16 cellular contexts compared by ENCODE assay signal in the genomic region with DNA sequence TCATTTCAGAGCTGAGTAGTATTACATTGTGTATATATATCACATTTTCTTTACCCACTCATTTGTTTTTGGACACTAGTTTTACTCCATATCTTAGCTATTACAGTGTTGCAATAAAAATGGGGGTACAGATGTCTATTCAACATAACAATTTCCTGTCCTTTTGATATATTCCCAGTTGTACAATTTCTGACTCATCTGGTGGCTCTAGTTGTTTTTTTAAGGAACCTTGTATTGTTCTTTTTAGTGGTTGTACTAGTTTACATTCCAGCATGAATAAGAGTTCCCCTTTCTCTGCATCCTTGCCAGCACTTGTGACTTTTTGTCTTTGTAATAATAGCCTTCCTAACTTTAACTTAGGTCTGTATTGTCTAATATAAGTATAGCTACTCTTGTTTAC.
DNase-seq lines count a peak whose midpoint lies in the region; TF ChIP-seq lines count a peak whose summit lies in the region.
"Had no signal": no experiment of that assay in that cellular context is flagged by ENCODE, and none has a peak within 500 bp of the region (broad histone marks: within the 10 kb centered on the region; RNA-seq: fewer than 3 reads in every experiment).

No MANE protein-coding gene starts in this region.

- no peak for TF ChIP-seq POLR2A in uterus (IDR thresholded peaks at IDR 0.05)

- H3K4me1 ChIP-seq in uterus = no peaks in the 10 kb centered on the region

- peaks cover 31% of the 10 kb centered on the region for H3K9me3 Mint-ChIP-seq in activated T-cell treated with anti-CD3 and anti-CD28 coated beads, Interleukin-2, amount 50 U/mL, for 24 hours

- in situ Hi-C loops in astrocyte of the spinal cord (cut with HindIII; ENCODE audit: low sequenced_read_pairs) = no loop called here

- no peaks in the 10 kb centered on the region for H3K4me1 Mint-ChIP-seq in activated T-cell treated with anti-CD3 and anti-CD28 coated beads, Interleukin-2, amount 50 U/mL, for 24 hours (ENCODE audit: low read depth)
- H3K4me1 Mint-ChIP-seq: H9 had no signal

- no peak overlapping the region for H3K27ac ChIP-seq in uterus
- H3K27ac ChIP-seq: C4-2B, HL-60 had no signal

- TF ChIP-seq CTCF in astrocyte of the spinal cord (IDR thresholded peaks at IDR 0.05; ENCODE audit: low read depth, low read length) (no peak), uterus (IDR thresholded peaks at IDR 0.05) (no peak)

- intact Hi-C loops in uterus (cut with DNase I; ENCODE audit: low total_unique reads) = no loop called here

- H3K4me3 ChIP-seq in astrocyte of the spinal cord (ENCODE audit: low read depth, low read length) (no peak overlapping the region), uterus (no peak overlapping the region)

- peaks cover 0 to 16% of the 10 kb centered on the region in 2 donors for H3K9me3 ChIP-seq in uterus

- no peaks in the 10 kb centered on the region for H3K27me3 ChIP-seq in uterus

- DNase-seq in EH (ENCODE audit: low read depth) (peak; percentile 65), HS-5 (ENCODE audit: low read depth) (peak; percentile 15), astrocyte of the spinal cord (ENCODE audit: low read depth, low spot score) (peak; percentile 31), renal cortical epithelial cell (ENCODE audit: low read depth) (peak; percentile 47), retina (no peak), uterus (no peak)
- DNase-seq in activated T-cell treated with anti-CD3 and anti-CD28 coated beads, Interleukin-2, amount 50 U/mL, for 24 hours = no peak
- DNase-seq: AML-193, DMS79, H9, NCI-H1417 treated with DMSO at 0.1 percent for 48 hours, NCI-H187 treated with DMSO at 0.1 percent for 48 hours, NCI-H345, NCI-H524 treated with DMSO at 0.1 percent for 48 hours had no signal

- H3K36me3 ChIP-seq in uterus = no peaks in the 10 kb centered on the region

- H3K27ac Mint-ChIP-seq in activated T-cell treated with anti-CD3 and anti-CD28 coated beads, Interleukin-2, amount 50 U/mL, for 24 hours = no peak overlapping the region

- no peaks in the 10 kb centered on the region for H3K27me3 Mint-ChIP-seq in activated T-cell treated with anti-CD3 and anti-CD28 coated beads, Interleukin-2, amount 50 U/mL, for 24 hours

- no peak overlapping the region for H3K4me3 Mint-ChIP-seq in activated T-cell treated with anti-CD3 and anti-CD28 coated beads, Interleukin-2, amount 50 U/mL, for 24 hours
- H3K4me3 Mint-ChIP-seq: H9 had no signal

- no peaks in the 10 kb centered on the region for H3K36me3 Mint-ChIP-seq in activated T-cell treated with anti-CD3 and anti-CD28 coated beads, Interleukin-2, amount 50 U/mL, for 24 hours (ENCODE audit: low read depth)

Comparison
In these comparisons a context has a peak if more than half of its experiments do, and no peak if none do; other contexts are left out.
1. DNase-seq: peak in EH (single experiment), HS-5 (single experiment), astrocyte of the spinal cord (single experiment) and renal cortical epithelial cell (single experiment); none in retina (single experiment), activated T-cell treated with anti-CD3 and anti-CD28 coated beads, Interleukin-2, amount 50 U/mL, for 24 hours (single experiment) and uterus (0 of 2).